Comparison of ENCODE assay signal across 6 cellular contexts in the genomic region with DNA sequence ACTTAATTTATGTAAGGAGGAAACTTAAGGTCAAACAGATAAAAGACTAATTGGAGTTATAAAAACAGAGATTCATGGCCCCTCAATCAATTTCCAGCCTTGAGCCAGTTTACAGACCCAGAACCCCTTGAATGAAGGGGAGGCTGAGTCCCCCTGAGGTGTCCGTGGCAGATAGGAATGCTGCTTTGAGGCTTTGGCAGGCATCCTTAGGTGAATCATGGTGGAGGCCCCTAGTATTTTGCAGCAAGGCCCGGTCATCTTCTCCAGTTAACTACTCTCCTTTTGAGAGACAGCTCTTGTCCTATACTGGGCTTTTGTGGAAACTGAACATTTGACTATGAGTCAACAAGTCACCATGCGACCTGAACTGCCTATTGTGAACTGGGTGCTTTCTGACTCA.
A peak's percentile ranks its signal among the peaks of the same experiment; 100 is the strongest.
DNase-seq lines count a peak whose midpoint lies in the region; FAIRE-seq and TF ChIP-seq lines count a peak whose summit lies in the region.
"Not testable (repeated sequence)": the region's sequence is repeated elsewhere in the genome, so short reads cannot be mapped to it uniquely, and the experiment has no call there.

No MANE protein-coding gene starts in this region.

- not testable (repeated sequence) for TF ChIP-seq EP300 in SK-N-SH (IDR thresholded peaks at IDR 0.05; ENCODE audit: borderline replicate concordance in 1 of 2, low read depth in 1 of 2, low read length in 1 of 2)

- in situ Hi-C loops in ACHN (cut with HindIII; ENCODE audit: low pct_ligation_motif_present, low pct_unique_long_range_greater_than_20kb, low sequenced_read_pairs); GM23248 (cut with MboI): not testable (repeated sequence)

- H3K9me3 ChIP-seq in GM23248 (ENCODE audit: low read depth); MG63; SK-N-SH: not testable (repeated sequence)

- DNase-seq in ACHN (peak; percentile 22), Daoy (ENCODE audit: low read depth) (peak; percentile 10), GM23248 (peak; percentile 29), MG63 (peak; percentile 75), urothelium cell line (ENCODE audit: low spot score) (peak; percentile 43)
- not testable (repeated sequence) for DNase-seq in SK-N-SH

- not testable (repeated sequence) for H3F3A ChIP-seq in GM23248 (ENCODE audit: insufficient read depth); SK-N-SH (replicated peaks; ENCODE audit: insufficient read depth)

- WGBS in GM23248 (ENCODE audit: low coverage in 1 of 2, low lambda C conversion rate in 2 of 2, missing lambda C conversion rate in 2 of 2), 2 experiments: 16 to 20% methylated on average over 3 of the region's 3 CpGs
- 0% methylated on average over 1 of the region's 3 CpGs for WGBS in SK-N-SH (ENCODE audit: low lambda C conversion rate)

- not testable (repeated sequence) for H3K9me2 ChIP-seq in GM23248 (ENCODE audit: insufficient read depth); SK-N-SH

- not testable (repeated sequence) for H2AFZ ChIP-seq in GM23248; SK-N-SH (ENCODE audit: low read depth)

- not testable (repeated sequence) for H3K4me3 ChIP-seq in GM23248; MG63; SK-N-SH (ENCODE audit: low read depth in 2 of 2, low read length in 1 of 2)

- not testable (repeated sequence) for H3K79me2 ChIP-seq in GM23248 (ENCODE audit: insufficient read depth); SK-N-SH (ENCODE audit: insufficient read depth)

- FAIRE-seq in urothelium cell line (lab: Jason Lieb, UNC): not testable (repeated sequence)

- CTCF ChIA-PET in SK-N-SH (lab: Yijun Ruan, JAX): not testable (repeated sequence)

- TF ChIP-seq CTCF in SK-N-SH (IDR thresholded peaks at IDR 0.05): not testable (repeated sequence)

- POLR2A ChIA-PET in SK-N-SH (lab: Yijun Ruan, JAX): not testable (repeated sequence)

- not testable (repeated sequence) for H3K36me3 ChIP-seq in GM23248 (ENCODE audit: low read depth); MG63; SK-N-SH (replicated peaks in 1 of 2; ENCODE audit: control insufficient read depth in 1 of 2, insufficient read depth in 2 of 2, low read length in 1 of 2)

- H3K27me3 ChIP-seq in GM23248 (replicated peaks; ENCODE audit: insufficient read depth); MG63; SK-N-SH (ENCODE audit: insufficient read depth): not testable (repeated sequence)

- not testable (repeated sequence) for TF ChIP-seq RAD21 in SK-N-SH (IDR thresholded peaks at IDR 0.05; ENCODE audit: low read length)

- H3K27ac ChIP-seq in GM23248; SK-N-SH (ENCODE audit: low read depth in 2 of 2, low read length in 1 of 2): not testable (repeated sequence)

- not testable (repeated sequence) for H3K4me1 ChIP-seq in GM23248 (ENCODE audit: insufficient read depth); SK-N-SH (ENCODE audit: control insufficient read depth in 1 of 2, insufficient read depth in 2 of 2, low read depth in 1 of 2, low read length in 1 of 2)

- not testable (repeated sequence) for H3K4me2 ChIP-seq in GM23248 (ENCODE audit: unreplicated experiment)
- 0 out of 2 replicates have a peak overlapping the region, but pooled peaks have one; percentile 10 for H3K4me2 ChIP-seq in SK-N-SH

- not testable (repeated sequence) for H3K9ac ChIP-seq in GM23248, SK-N-SH

- H4K20me1 ChIP-seq in GM23248 (ENCODE audit: insufficient read depth); SK-N-SH (ENCODE audit: insufficient read depth): not testable (repeated sequence)
